ENCODE assay signal across 6 cellular contexts in the genomic region with DNA sequence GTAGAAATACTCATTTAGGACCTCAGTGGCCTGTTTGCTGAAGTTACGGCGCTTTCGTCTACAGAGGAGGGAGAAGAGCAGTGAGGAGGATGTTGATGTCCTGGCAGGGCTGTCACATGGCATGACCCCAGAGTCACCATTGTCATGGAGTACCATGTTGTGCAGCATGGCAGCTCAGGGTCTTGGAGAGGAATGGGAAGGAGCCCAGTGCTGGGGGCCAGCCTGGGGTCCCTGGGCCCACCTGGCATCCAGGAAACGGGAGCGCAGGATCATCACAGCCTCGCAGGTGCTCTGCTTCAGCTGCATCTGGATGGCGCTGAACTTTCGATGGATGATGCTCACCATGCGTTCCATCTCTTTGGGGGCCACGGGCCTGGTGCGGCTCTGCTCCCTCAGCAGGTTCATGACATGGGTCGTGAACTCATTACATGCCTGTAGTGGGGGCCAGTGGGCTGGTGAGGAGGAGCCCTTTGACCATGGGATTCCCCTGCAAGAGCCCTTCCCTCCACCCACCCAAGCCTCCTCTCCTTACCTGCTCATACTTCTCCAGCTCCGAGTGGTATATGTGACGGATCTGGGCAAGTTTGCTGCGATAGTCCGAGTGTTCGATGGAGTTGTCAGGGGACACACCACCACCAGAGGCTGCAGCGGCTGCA. TPM values are rescaled to one million over a fixed set of nuclear protein-coding genes. Genes with fewer than 3 reads are reported as not detected.
A peak's percentile ranks its signal among the peaks of the same experiment; 100 is the strongest.
DNase-seq lines count a peak whose midpoint lies in the region; TF ChIP-seq lines count a peak whose summit lies in the region.
"Not testable (repeated sequence)": the region's sequence is repeated elsewhere in the genome, so short reads cannot be mapped to it uniquely, and the experiment has no call there.

No MANE protein-coding gene starts in this region.

- H2AFZ ChIP-seq in SK-N-SH (ENCODE audit: low read depth); fibroblast of lung (ENCODE audit: low read length): not testable (repeated sequence)

- H3K4me3 ChIP-seq in CD8-positive, alpha-beta memory T cell (ENCODE audit: low read length) = not testable (repeated sequence)
- H3K4me3 ChIP-seq in SK-N-SH (ENCODE audit: low read depth in 2 of 2, low read length in 1 of 2) = peak overlapping the region in 1 of 2 experiments; percentile 81; a peak in 1 of 4 replicates
- H3K4me3 ChIP-seq in adrenal gland = peak overlapping the region in 1 of 4 donors; percentile 82
- peak overlapping the region; percentile 34 to 83 (median 72) for H3K4me3 ChIP-seq in fibroblast of lung (replicated peaks in 1 of 4; ENCODE audit: control extremely low read depth in 1 of 4, insufficient read depth in 1 of 4, low read depth in 3 of 4, low read length in 4 of 4)
- H3K4me3 ChIP-seq in subcutaneous abdominal adipose tissue (ENCODE audit: low read depth in 1 of 5, low read length in 5 of 5) = peak overlapping the region in 2 of 5 donors; percentile 67 to 68

- H3K36me3 Mint-ChIP-seq in CD8-positive, alpha-beta memory T cell = peaks cover 12 to 83% (median 20%) of the 10 kb centered on the region in 3 donors
- peaks cover 24% of the 10 kb centered on the region for H3K36me3 Mint-ChIP-seq in nephron (ENCODE audit: low read depth)

- H3K4me1 ChIP-seq in CD8-positive, alpha-beta memory T cell (ENCODE audit: insufficient read depth, low read length) = peaks cover 38% of the 10 kb centered on the region
- H3K4me1 ChIP-seq in SK-N-SH (ENCODE audit: control insufficient read depth in 1 of 2, insufficient read depth in 2 of 2, low read depth in 1 of 2, low read length in 1 of 2) (peaks cover 0 to 20% of the 10 kb centered on the region in 2 experiments; a peak in 1 of 4 replicates), adrenal gland (replicated peaks in 1 of 2) (peaks cover 16 to 39% of the 10 kb centered on the region in 2 donors), fibroblast of lung (ENCODE audit: control insufficient read depth, extremely low read depth, insufficient read depth, low read length) (peaks cover 11% of the 10 kb centered on the region), subcutaneous abdominal adipose tissue (ENCODE audit: control insufficient read depth in 5 of 5, insufficient read depth in 5 of 5, low read length in 5 of 5) (peaks cover 13 to 77% (median 62%) of the 10 kb centered on the region in 5 donors)

- H3F3A ChIP-seq in SK-N-SH (replicated peaks; ENCODE audit: insufficient read depth) = peaks cover 20% of the 10 kb centered on the region

- not testable (repeated sequence) for TF ChIP-seq EP300 in SK-N-SH (IDR thresholded peaks at IDR 0.05; ENCODE audit: borderline replicate concordance in 1 of 2, low read depth in 1 of 2, low read length in 1 of 2)

- H3K4me2 ChIP-seq in SK-N-SH (peak overlapping the region; percentile 92), fibroblast of lung (ENCODE audit: extremely low read depth, insufficient read depth, low read length) (peak overlapping the region; percentile 93)

- H3K4me3 Mint-ChIP-seq in CD8-positive, alpha-beta memory T cell = peak overlapping the region; percentile 49 to 97 (median 90)
- peak overlapping the region; percentile 97 to 99 (median 98) for H3K4me3 Mint-ChIP-seq in nephron

- not testable (repeated sequence) for TF ChIP-seq POLR2A in adrenal gland (IDR thresholded peaks at IDR 0.05)

- H3K27ac ChIP-seq in CD8-positive, alpha-beta memory T cell (ENCODE audit: low read depth, low read length); SK-N-SH (ENCODE audit: low read depth in 2 of 2, low read length in 1 of 2); fibroblast of lung (ENCODE audit: insufficient read depth, low read length): not testable (repeated sequence)
- peak overlapping the region in 3 of 5 donors; percentile 88 to 96 (median 94) for H3K27ac ChIP-seq in adrenal gland
- peak overlapping the region; percentile 97 for H3K27ac ChIP-seq in subcutaneous abdominal adipose tissue (ENCODE audit: low read depth, low read length)

- H3K4me1 Mint-ChIP-seq in CD8-positive, alpha-beta memory T cell = peaks cover 37 to 64% (median 40%) of the 10 kb centered on the region in 3 donors
- peaks cover 52% of the 10 kb centered on the region for H3K4me1 Mint-ChIP-seq in nephron

- H3K27me3 Mint-ChIP-seq in CD8-positive, alpha-beta memory T cell; nephron (ENCODE audit: low read depth): not testable (repeated sequence)

- not testable (repeated sequence) for TF ChIP-seq RAD21 in SK-N-SH (IDR thresholded peaks at IDR 0.05; ENCODE audit: low read length)

- not testable (repeated sequence) for H3K9ac ChIP-seq in SK-N-SH; fibroblast of lung (ENCODE audit: insufficient read depth, low read length)
- H3K9ac ChIP-seq in subcutaneous abdominal adipose tissue (ENCODE audit: low read length in 5 of 5) = peak overlapping the region in 2 of 5 donors; percentile 85 to 87

- TF ChIP-seq CTCF in SK-N-SH (IDR thresholded peaks at IDR 0.05); adrenal gland (IDR thresholded peaks at IDR 0.05); fibroblast of lung (conservative IDR thresholded peaks at IDR 0.05 in 1 of 2, IDR thresholded peaks at IDR 0.05 in 1 of 2; ENCODE audit: low read depth in 1 of 2, low read length in 2 of 2); nephron (IDR thresholded peaks at IDR 0.05; ENCODE audit: unreplicated experiment in 3 of 3): not testable (repeated sequence)

- not testable (repeated sequence) for H3K9me2 ChIP-seq in SK-N-SH

- POLR2A ChIA-PET in CD8-positive, alpha-beta memory T cell (lab: Charles Lee) = interaction anchor here (0.5 kb wide), 1 partner anchor 451 kb away, joined by 7 read pairs; no protein-coding TSS in a partner anchor
- POLR2A ChIA-PET in SK-N-SH (lab: Yijun Ruan, JAX) = not testable (repeated sequence)

- H3K79me2 ChIP-seq in SK-N-SH (ENCODE audit: insufficient read depth) = peaks cover 21% of the 10 kb centered on the region
- peaks cover 20% of the 10 kb centered on the region for H3K79me2 ChIP-seq in fibroblast of lung (ENCODE audit: control insufficient read depth, insufficient read depth, low read length)

- not testable (repeated sequence) for H4K20me1 ChIP-seq in SK-N-SH (ENCODE audit: insufficient read depth); fibroblast of lung (ENCODE audit: control insufficient read depth, extremely low read depth, insufficient read depth, low read length)

- 99% methylated on average over 9 of the region's 18 CpGs for WGBS in SK-N-SH (ENCODE audit: low lambda C conversion rate)
- 72 to 81% (median 79%) methylated on average over 14 to 18 of the region's 18 CpGs for WGBS in adrenal gland, 4 donors

- CTCF ChIA-PET in CD8-positive, alpha-beta memory T cell (lab: Charles Lee) = not testable (repeated sequence)
- CTCF ChIA-PET in SK-N-SH (lab: Yijun Ruan, JAX) = interaction anchor here (1.2 to 1.9 kb wide), 2 partner anchors 10 to 69 kb away, joined by 3 to 6 read pairs; no protein-coding TSS in a partner anchor

- H3K27me3 ChIP-seq in CD8-positive, alpha-beta memory T cell (ENCODE audit: insufficient read depth, low read length, poor library complexity, severe bottlenecking); SK-N-SH (ENCODE audit: insufficient read depth); adrenal gland; fibroblast of lung (ENCODE audit: control insufficient read depth, insufficient read depth, low read length); subcutaneous abdominal adipose tissue (ENCODE audit: control insufficient read depth in 5 of 5, insufficient read depth in 4 of 5, low read length in 5 of 5): not testable (repeated sequence)

- H3K9me3 Mint-ChIP-seq in CD8-positive, alpha-beta memory T cell; nephron: not testable (repeated sequence)

- peaks cover 35% of the 10 kb centered on the region for H3K36me3 ChIP-seq in CD8-positive, alpha-beta memory T cell (ENCODE audit: insufficient read depth, low read length)
- peaks cover 8 to 26% of the 10 kb centered on the region in 2 experiments for H3K36me3 ChIP-seq in SK-N-SH (replicated peaks in 1 of 2; ENCODE audit: control insufficient read depth in 1 of 2, insufficient read depth in 2 of 2, low read length in 1 of 2)
- peaks cover 0 to 30% of the 10 kb centered on the region in 2 donors for H3K36me3 ChIP-seq in adrenal gland (replicated peaks in 1 of 2)
- not testable (repeated sequence) for H3K36me3 ChIP-seq in fibroblast of lung (ENCODE audit: control insufficient read depth, insufficient read depth, low read length)
- H3K36me3 ChIP-seq in subcutaneous abdominal adipose tissue (ENCODE audit: control insufficient read depth in 5 of 5, insufficient read depth in 5 of 5, low read length in 5 of 5) = peaks cover 0 to 37% (median 23%) of the 10 kb centered on the region in 5 donors

- not testable (repeated sequence) for H3K9me3 ChIP-seq in CD8-positive, alpha-beta memory T cell (ENCODE audit: low read length); SK-N-SH; adrenal gland (replicated peaks in 1 of 3); fibroblast of lung (ENCODE audit: control insufficient read depth, insufficient read depth, low read depth, low read length); subcutaneous abdominal adipose tissue (ENCODE audit: control insufficient read depth in 5 of 5, low read length in 5 of 5)

- intact Hi-C loops in adrenal gland (cut with DNase I) = not testable (repeated sequence)

- H3K27ac Mint-ChIP-seq in CD8-positive, alpha-beta memory T cell = peak overlapping the region; percentile 33 to 99 (median 96)
- H3K27ac Mint-ChIP-seq in nephron = peak overlapping the region; percentile 99 to 100 (median 99)

- DNase-seq in CD8-positive, alpha-beta memory T cell = peak in 1 of 5 donors; percentile 34
- not testable (repeated sequence) for DNase-seq in SK-N-SH; fibroblast of lung (ENCODE audit: low read depth in 2 of 2)
- DNase-seq in adrenal gland = peak in 1 of 7 donors; percentile 19

RNA-seq across cellular contexts. Expression of a gene that starts 2.1 kb away (rescaled TPM):
- total RNA-seq in CD8-positive, alpha-beta memory T cell = 10 to 100 TPM; 63.5 to 69.4 TPM
- polyA plus RNA-seq in CD8-positive, alpha-beta memory T cell = 2.2 TPM
- polyA plus RNA-seq in SK-N-SH (2012; rRNA removed) = 74.5 and 83.1 TPM in 2 replicates
- 29.4 and 45.5 TPM in 2 replicates for polyA plus RNA-seq in SK-N-SH (2012; cell fraction: cytosol; rRNA removed)
- polyA plus RNA-seq in SK-N-SH (2012; cell fraction: nucleus; rRNA removed) = 180 and 230 TPM in 2 replicates
- 100 to 1,000 TPM in 1 of 8 donors, 10 to 100 TPM in 7; 37.4 to 109 (median 61.3) TPM for total RNA-seq in adrenal gland
- 100 to 1,000 TPM in 1 of 3 donors, 10 to 100 TPM in 2; 46.6 to 211 (median 85.1) TPM for polyA plus RNA-seq in adrenal gland
- 23.6 and 35.0 TPM in 2 replicates for total RNA-seq in fibroblast of lung
- 39.4 and 41.8 TPM in 2 replicates for polyA plus RNA-seq in fibroblast of lung
- polyA plus RNA-seq in fibroblast of lung (2012) = 34.4 and 38.7 TPM in 2 replicates
- 37.3 and 40.1 TPM in 2 replicates for polyA minus RNA-seq in fibroblast of lung (ENCODE audit: low replicate concordance)

RNA-seq across cellular contexts. Expression of a gene that starts 3.8 kb away (rescaled TPM):
- 10 to 100 TPM; 11.9 to 12.5 TPM for total RNA-seq in CD8-positive, alpha-beta memory T cell
- not detected for polyA plus RNA-seq in CD8-positive, alpha-beta memory T cell
- 2.9 and 3.5 TPM in 2 replicates for polyA plus RNA-seq in SK-N-SH (2012; rRNA removed)
- 0.68 and 0.80 TPM in 2 replicates for polyA plus RNA-seq in SK-N-SH (2012; cell fraction: cytosol; rRNA removed)
- 25.0 and 43.7 TPM in 2 replicates for polyA plus RNA-seq in SK-N-SH (2012; cell fraction: nucleus; rRNA removed)
- 1 to 10 TPM in 7 of 8 donors, not detected in 1; 1.4 to 9.7 (median 2.7) TPM for total RNA-seq in adrenal gland
- polyA plus RNA-seq in adrenal gland = 10 to 100 TPM in 2 of 3 donors, 1 to 10 TPM in 1; 1.7 to 63.9 (median 18.1) TPM
- total RNA-seq in fibroblast of lung = 0.26 and 0.50 TPM in 2 replicates
- polyA plus RNA-seq in fibroblast of lung = 0.78 and 0.99 TPM in 2 replicates
- 1.7 and 2.2 TPM in 2 replicates for polyA plus RNA-seq in fibroblast of lung (2012)
- 1.2 TPM in 1 of 2 replicates, not detected in the other for polyA minus RNA-seq in fibroblast of lung (ENCODE audit: low replicate concordance)

RNA-seq across cellular contexts. Expression of a gene that starts 4.6 kb away (rescaled TPM):
- 10 to 100 TPM; 82.0 to 89.5 TPM for total RNA-seq in CD8-positive, alpha-beta memory T cell
- 136 TPM for polyA plus RNA-seq in CD8-positive, alpha-beta memory T cell
- 1.5 and 1.9 TPM in 2 replicates for polyA plus RNA-seq in SK-N-SH (2012; rRNA removed)
- 0.93 and 1.2 TPM in 2 replicates for polyA plus RNA-seq in SK-N-SH (2012; cell fraction: cytosol; rRNA removed)
- 2.3 TPM in 2 replicates for polyA plus RNA-seq in SK-N-SH (2012; cell fraction: nucleus; rRNA removed)
- total RNA-seq in adrenal gland = 10 to 100 TPM; 12.7 to 40.3 (median 19.2) TPM
- polyA plus RNA-seq in adrenal gland = 10 to 100 TPM in 2 of 3 donors, 1 to 10 TPM in 1; 4.8 to 32.2 (median 15.9) TPM
- total RNA-seq in fibroblast of lung = 1.3 and 2.3 TPM in 2 replicates
- polyA plus RNA-seq in fibroblast of lung = 3.9 and 7.0 TPM in 2 replicates
- polyA plus RNA-seq in fibroblast of lung (2012) = 6.5 and 13.6 TPM in 2 replicates
- 3.8 and 11.9 TPM in 2 replicates for polyA minus RNA-seq in fibroblast of lung (ENCODE audit: low replicate concordance)

RNA-seq across cellular contexts. Expression of a gene that starts 9.6 kb away (rescaled TPM):
- 10 to 100 TPM; 52.7 to 52.9 TPM for total RNA-seq in CD8-positive, alpha-beta memory T cell
- 110 TPM for polyA plus RNA-seq in CD8-positive, alpha-beta memory T cell
- polyA plus RNA-seq in SK-N-SH (2012; rRNA removed) (74.8 and 110 TPM in 2 replicates), adrenal gland (100 to 1,000 TPM in 1 of 3 donors, 10 to 100 TPM in 2; 47.2 to 120 (median 93.2) TPM), fibroblast of lung (54.5 and 63.4 TPM in 2 replicates)
- polyA plus RNA-seq in SK-N-SH (2012; cell fraction: cytosol; rRNA removed) = 90.1 and 105 TPM in 2 replicates
- polyA plus RNA-seq in SK-N-SH (2012; cell fraction: nucleus; rRNA removed) = 11.7 and 31.8 TPM in 2 replicates
- total RNA-seq in adrenal gland (100 to 1,000 TPM in 6 of 8 donors, 10 to 100 TPM in 2; 90.6 to 146 (median 116) TPM), fibroblast of lung (22.1 and 23.9 TPM in 2 replicates)
- 42.2 and 45.8 TPM in 2 replicates for polyA plus RNA-seq in fibroblast of lung (2012)
- polyA minus RNA-seq in fibroblast of lung (ENCODE audit: low replicate concordance) = 21.5 and 29.6 TPM in 2 replicates

RNA-seq across cellular contexts. Expression of a gene that starts 12.0 kb away (rescaled TPM):
- total RNA-seq in CD8-positive, alpha-beta memory T cell = 10 to 100 TPM; 42.5 to 42.6 TPM
- 23.5 TPM for polyA plus RNA-seq in CD8-positive, alpha-beta memory T cell
- polyA plus RNA-seq in SK-N-SH (2012; rRNA removed) (118 and 122 TPM in 2 replicates), adrenal gland (10 to 100 TPM; 63.5 to 75.8 (median 70.1) TPM), fibroblast of lung (79.0 and 92.1 TPM in 2 replicates)
- polyA plus RNA-seq in SK-N-SH (2012; cell fraction: cytosol; rRNA removed) = 59.9 and 92.2 TPM in 2 replicates
- polyA plus RNA-seq in SK-N-SH (2012; cell fraction: nucleus; rRNA removed) = 85.0 and 85.2 TPM in 2 replicates
- total RNA-seq in adrenal gland (10 to 100 TPM; 51.9 to 91.9 (median 70.2) TPM), fibroblast of lung (15.9 and 22.1 TPM in 2 replicates)
- 87.4 and 90.5 TPM in 2 replicates for polyA plus RNA-seq in fibroblast of lung (2012)
- 327 and 338 TPM in 2 replicates for polyA minus RNA-seq in fibroblast of lung (ENCODE audit: low replicate concordance)
